In genomic region chr1:53944469-53945182, GRCh38 we compare ENCODE assay signal across 8 cellular contexts. TPM values are rescaled to one million over a fixed set of nuclear protein-coding genes. Genes with fewer than 3 reads are reported as not detected.
A peak's percentile ranks its signal among the peaks of the same experiment; 100 is the strongest.
DNase-seq lines count a peak whose midpoint lies in the region; ATAC-seq and TF ChIP-seq lines count a peak whose summit lies in the region.

No MANE protein-coding gene starts in this region.

- no peaks in the 10 kb centered on the region for H3K36me3 ChIP-seq in muscle layer of colon (ENCODE audit: insufficient read depth, low read length)

- H3K4me3 ChIP-seq in NB4 (ENCODE audit: low read depth, low read length): peak overlapping the region; percentile 81
- H3K4me3 ChIP-seq in choroid plexus epithelial cell (ENCODE audit: low read depth, low read length): peak overlapping the region; percentile 98
- H3K4me3 ChIP-seq in muscle layer of colon (ENCODE audit: low read depth in 1 of 2, low read length in 2 of 2): peak overlapping the region; percentile 65 to 80

- H3K9ac ChIP-seq in muscle layer of colon (ENCODE audit: low read length): peak overlapping the region; percentile 37

- TF ChIP-seq CTCF in NB4 (IDR thresholded peaks at IDR 0.05; ENCODE audit: low read depth, low read length) (no peak), choroid plexus epithelial cell (conservative IDR thresholded peaks at IDR 0.05; ENCODE audit: low read depth, low read length) (no peak)

- no peak for ATAC-seq in GM21423 (IDR thresholded peaks at IDR 0.05; ENCODE audit: unreplicated experiment)
- ATAC-seq in GM18873 (IDR thresholded peaks at IDR 0.05; ENCODE audit: low FRiP score, unreplicated experiment): no peak
- no peak for ATAC-seq in GM19463 (IDR thresholded peaks at IDR 0.05; ENCODE audit: unreplicated experiment)

- H3K27ac ChIP-seq in muscle layer of colon (ENCODE audit: low read depth, low read length): peak overlapping the region; percentile 94

- no peak for TF ChIP-seq POLR2A in NB4 (IDR thresholded peaks at IDR 0.05; ENCODE audit: extremely low read depth, insufficient read length)

- H3K4me1 ChIP-seq in muscle layer of colon (ENCODE audit: insufficient read depth, low read length): peaks cover 35% of the 10 kb centered on the region

- DNase-seq in Daoy (ENCODE audit: low read depth): peak; percentile 19
- no peak for DNase-seq in NB4 (ENCODE audit: low read depth)
- peak; percentile 27 for DNase-seq in choroid plexus epithelial cell (ENCODE audit: low read depth)
- no peak for DNase-seq in HK-2 (ENCODE audit: unreplicated experiment)

- no peaks in the 10 kb centered on the region for H3K27me3 ChIP-seq in muscle layer of colon (ENCODE audit: control insufficient read depth in 1 of 2, insufficient read depth in 2 of 2, low read length in 2 of 2)

- H3K9me3 ChIP-seq in muscle layer of colon (ENCODE audit: low read length): no peaks in the 10 kb centered on the region

RNA-seq across cellular contexts. Expression of gene IFT25, which starts 0.9 kb away (rescaled TPM):
- 57.0 and 67.2 TPM in 2 replicates for total RNA-seq in Daoy (2014; rRNA removed; shearing (Covaris generic))

RNA-seq across cellular contexts. Expression of gene LRRC42, which starts 1.5 kb away (rescaled TPM):
- total RNA-seq in Daoy (2014; rRNA removed; shearing (Covaris generic)): 39.8 and 43.8 TPM in 2 replicates

RNA-seq across cellular contexts. Expression of gene DIO1, which starts 50.6 kb away (rescaled TPM):
- not detected in 2 replicates for total RNA-seq in Daoy (2014; rRNA removed; shearing (Covaris generic))

RNA-seq across cellular contexts. Expression of gene YIPF1, which starts 55.0 kb away (rescaled TPM):
- total RNA-seq in Daoy (2014; rRNA removed; shearing (Covaris generic)): 19.7 and 20.9 TPM in 2 replicates

Comparison
In these comparisons a context has a peak if more than half of its experiments do, and no peak if none do; other contexts are left out.
1. DNase-seq: peak in Daoy (single experiment) and choroid plexus epithelial cell (single experiment); none in NB4 (single experiment) and HK-2 (single experiment).
2. Peak in every context shown above with its lines, with median percentiles within 50 percentile points of each other: H3K4me3 ChIP-seq.